In the genomic region with DNA sequence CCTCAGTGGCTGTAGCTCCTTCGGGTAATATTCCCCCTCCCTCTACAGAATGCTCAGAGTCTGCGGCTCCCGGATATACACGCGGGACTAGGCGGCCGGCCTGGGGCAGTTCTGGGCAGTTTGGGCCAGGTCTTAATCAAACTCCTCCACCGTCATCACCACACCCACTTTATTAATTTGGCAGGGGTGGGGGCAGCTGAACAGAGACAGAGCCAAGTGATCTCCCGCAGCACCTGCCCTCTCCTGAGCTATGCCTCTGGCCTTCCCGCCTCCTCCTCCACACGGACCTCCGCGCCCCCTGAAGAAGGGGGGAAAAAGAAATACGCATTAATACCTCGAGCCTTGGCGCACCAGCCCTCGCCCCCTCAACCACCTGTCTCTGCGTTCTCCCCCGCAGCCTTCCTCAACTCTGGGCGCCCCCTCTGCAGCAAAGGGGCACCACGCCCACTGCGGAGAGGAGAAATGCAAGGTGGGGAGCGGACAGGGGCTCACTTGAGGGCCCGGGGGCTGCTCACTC, we compare ENCODE assay signal across 1 cellular context.
TF ChIP-seq lines count a peak whose summit lies in the region.

No MANE protein-coding gene starts in this region.

TF ChIP-seq in GM23338, 12 proteins besides CTCF, POLR2A, EP300 and RAD21 (continued from another document):
- TF ChIP-seq, protein P1, sequence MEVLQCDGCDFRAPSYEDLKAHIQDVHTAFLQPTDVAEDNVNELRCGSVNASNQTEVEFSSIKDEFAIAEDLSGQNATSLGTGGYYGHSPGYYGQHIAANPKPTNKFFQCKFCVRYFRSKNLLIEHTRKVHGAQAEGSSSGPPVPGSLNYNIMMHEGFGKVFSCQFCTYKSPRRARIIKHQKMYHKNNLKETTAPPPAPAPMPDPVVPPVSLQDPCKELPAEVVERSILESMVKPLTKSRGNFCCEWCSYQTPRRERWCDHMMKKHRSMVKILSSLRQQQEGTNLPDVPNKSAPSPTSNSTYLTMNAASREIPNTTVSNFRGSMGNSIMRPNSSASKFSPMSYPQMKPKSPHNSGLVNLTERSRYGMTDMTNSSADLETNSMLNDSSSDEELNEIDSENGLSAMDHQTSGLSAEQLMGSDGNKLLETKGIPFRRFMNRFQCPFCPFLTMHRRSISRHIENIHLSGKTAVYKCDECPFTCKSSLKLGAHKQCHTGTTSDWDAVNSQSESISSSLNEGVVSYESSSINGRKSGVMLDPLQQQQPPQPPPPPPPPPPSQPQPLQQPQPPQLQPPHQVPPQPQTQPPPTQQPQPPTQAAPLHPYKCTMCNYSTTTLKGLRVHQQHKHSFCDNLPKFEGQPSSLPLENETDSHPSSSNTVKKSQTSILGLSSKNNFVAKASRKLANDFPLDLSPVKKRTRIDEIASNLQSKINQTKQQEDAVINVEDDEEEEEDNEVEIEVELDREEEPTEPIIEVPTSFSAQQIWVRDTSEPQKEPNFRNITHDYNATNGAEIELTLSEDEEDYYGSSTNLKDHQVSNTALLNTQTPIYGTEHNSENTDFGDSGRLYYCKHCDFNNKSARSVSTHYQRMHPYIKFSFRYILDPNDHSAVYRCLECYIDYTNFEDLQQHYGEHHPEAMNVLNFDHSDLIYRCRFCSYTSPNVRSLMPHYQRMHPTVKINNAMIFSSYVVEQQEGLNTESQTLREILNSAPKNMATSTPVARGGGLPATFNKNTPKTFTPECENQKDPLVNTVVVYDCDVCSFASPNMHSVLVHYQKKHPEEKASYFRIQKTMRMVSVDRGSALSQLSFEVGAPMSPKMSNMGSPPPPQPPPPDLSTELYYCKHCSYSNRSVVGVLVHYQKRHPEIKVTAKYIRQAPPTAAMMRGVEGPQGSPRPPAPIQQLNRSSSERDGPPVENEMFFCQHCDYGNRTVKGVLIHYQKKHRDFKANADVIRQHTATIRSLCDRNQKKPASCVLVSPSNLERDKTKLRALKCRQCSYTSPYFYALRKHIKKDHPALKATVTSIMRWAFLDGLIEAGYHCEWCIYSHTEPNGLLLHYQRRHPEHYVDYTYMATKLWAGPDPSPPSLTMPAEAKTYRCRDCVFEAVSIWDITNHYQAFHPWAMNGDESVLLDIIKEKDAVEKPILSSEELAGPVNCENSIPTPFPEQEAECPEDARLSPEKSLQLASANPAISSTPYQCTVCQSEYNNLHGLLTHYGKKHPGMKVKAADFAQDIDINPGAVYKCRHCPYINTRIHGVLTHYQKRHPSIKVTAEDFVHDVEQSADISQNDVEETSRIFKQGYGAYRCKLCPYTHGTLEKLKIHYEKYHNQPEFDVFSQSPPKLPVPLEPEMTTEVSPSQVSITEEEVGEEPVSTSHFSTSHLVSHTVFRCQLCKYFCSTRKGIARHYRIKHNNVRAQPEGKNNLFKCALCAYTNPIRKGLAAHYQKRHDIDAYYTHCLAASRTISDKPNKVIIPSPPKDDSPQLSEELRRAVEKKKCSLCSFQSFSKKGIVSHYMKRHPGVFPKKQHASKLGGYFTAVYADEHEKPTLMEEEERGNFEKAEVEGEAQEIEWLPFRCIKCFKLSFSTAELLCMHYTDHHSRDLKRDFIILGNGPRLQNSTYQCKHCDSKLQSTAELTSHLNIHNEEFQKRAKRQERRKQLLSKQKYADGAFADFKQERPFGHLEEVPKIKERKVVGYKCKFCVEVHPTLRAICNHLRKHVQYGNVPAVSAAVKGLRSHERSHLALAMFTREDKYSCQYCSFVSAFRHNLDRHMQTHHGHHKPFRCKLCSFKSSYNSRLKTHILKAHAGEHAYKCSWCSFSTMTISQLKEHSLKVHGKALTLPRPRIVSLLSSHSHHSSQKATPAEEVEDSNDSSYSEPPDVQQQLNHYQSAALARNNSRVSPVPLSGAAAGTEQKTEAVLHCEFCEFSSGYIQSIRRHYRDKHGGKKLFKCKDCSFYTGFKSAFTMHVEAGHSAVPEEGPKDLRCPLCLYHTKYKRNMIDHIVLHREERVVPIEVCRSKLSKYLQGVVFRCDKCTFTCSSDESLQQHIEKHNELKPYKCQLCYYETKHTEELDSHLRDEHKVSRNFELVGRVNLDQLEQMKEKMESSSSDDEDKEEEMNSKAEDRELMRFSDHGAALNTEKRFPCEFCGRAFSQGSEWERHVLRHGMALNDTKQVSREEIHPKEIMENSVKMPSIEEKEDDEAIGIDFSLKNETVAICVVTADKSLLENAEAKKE (CRISPR knock-in tag; IDR thresholded peaks at IDR 0.05): no peak
- TF ChIP-seq NANOG (IDR thresholded peaks at IDR 0.05; ENCODE audit: borderline replicate concordance) (no peak), EZH2phosphoT487 (IDR thresholded peaks at IDR 0.05; ENCODE audit: unreplicated experiment) (no peak), STAT1 (IDR thresholded peaks at IDR 0.05; ENCODE audit: unreplicated experiment) (no peak), EZH2 (IDR thresholded peaks at IDR 0.05; ENCODE audit: low read depth, unreplicated experiment) (no peak), JUNB (IDR thresholded peaks at IDR 0.05; ENCODE audit: unreplicated experiment) (no peak), ZNF114 (CRISPR knock-in tag; IDR thresholded peaks at IDR 0.05) (no peak), ZNF331 (CRISPR knock-in tag; IDR thresholded peaks at IDR 0.05; ENCODE audit: low read depth) (no peak)
- TF ChIP-seq, protein P2, sequence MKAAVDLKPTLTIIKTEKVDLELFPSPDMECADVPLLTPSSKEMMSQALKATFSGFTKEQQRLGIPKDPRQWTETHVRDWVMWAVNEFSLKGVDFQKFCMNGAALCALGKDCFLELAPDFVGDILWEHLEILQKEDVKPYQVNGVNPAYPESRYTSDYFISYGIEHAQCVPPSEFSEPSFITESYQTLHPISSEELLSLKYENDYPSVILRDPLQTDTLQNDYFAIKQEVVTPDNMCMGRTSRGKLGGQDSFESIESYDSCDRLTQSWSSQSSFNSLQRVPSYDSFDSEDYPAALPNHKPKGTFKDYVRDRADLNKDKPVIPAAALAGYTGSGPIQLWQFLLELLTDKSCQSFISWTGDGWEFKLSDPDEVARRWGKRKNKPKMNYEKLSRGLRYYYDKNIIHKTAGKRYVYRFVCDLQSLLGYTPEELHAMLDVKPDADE (IDR thresholded peaks at IDR 0.05): no peak
